In genomic region chr16:87391950-87392822, GRCh38 we compare ENCODE assay signal across 1 cellular context.
TF ChIP-seq lines count a peak whose summit lies in the region.

Gene MAP1LC3B, plus strand, starts transcription at chr16:87392336. Its CDS starts 92 bp downstream, at chr16:87392428.

TF ChIP-seq in H1, 55 proteins besides CTCF, POLR2A, EP300 and RAD21:
- TF ChIP-seq, protein P1, sequence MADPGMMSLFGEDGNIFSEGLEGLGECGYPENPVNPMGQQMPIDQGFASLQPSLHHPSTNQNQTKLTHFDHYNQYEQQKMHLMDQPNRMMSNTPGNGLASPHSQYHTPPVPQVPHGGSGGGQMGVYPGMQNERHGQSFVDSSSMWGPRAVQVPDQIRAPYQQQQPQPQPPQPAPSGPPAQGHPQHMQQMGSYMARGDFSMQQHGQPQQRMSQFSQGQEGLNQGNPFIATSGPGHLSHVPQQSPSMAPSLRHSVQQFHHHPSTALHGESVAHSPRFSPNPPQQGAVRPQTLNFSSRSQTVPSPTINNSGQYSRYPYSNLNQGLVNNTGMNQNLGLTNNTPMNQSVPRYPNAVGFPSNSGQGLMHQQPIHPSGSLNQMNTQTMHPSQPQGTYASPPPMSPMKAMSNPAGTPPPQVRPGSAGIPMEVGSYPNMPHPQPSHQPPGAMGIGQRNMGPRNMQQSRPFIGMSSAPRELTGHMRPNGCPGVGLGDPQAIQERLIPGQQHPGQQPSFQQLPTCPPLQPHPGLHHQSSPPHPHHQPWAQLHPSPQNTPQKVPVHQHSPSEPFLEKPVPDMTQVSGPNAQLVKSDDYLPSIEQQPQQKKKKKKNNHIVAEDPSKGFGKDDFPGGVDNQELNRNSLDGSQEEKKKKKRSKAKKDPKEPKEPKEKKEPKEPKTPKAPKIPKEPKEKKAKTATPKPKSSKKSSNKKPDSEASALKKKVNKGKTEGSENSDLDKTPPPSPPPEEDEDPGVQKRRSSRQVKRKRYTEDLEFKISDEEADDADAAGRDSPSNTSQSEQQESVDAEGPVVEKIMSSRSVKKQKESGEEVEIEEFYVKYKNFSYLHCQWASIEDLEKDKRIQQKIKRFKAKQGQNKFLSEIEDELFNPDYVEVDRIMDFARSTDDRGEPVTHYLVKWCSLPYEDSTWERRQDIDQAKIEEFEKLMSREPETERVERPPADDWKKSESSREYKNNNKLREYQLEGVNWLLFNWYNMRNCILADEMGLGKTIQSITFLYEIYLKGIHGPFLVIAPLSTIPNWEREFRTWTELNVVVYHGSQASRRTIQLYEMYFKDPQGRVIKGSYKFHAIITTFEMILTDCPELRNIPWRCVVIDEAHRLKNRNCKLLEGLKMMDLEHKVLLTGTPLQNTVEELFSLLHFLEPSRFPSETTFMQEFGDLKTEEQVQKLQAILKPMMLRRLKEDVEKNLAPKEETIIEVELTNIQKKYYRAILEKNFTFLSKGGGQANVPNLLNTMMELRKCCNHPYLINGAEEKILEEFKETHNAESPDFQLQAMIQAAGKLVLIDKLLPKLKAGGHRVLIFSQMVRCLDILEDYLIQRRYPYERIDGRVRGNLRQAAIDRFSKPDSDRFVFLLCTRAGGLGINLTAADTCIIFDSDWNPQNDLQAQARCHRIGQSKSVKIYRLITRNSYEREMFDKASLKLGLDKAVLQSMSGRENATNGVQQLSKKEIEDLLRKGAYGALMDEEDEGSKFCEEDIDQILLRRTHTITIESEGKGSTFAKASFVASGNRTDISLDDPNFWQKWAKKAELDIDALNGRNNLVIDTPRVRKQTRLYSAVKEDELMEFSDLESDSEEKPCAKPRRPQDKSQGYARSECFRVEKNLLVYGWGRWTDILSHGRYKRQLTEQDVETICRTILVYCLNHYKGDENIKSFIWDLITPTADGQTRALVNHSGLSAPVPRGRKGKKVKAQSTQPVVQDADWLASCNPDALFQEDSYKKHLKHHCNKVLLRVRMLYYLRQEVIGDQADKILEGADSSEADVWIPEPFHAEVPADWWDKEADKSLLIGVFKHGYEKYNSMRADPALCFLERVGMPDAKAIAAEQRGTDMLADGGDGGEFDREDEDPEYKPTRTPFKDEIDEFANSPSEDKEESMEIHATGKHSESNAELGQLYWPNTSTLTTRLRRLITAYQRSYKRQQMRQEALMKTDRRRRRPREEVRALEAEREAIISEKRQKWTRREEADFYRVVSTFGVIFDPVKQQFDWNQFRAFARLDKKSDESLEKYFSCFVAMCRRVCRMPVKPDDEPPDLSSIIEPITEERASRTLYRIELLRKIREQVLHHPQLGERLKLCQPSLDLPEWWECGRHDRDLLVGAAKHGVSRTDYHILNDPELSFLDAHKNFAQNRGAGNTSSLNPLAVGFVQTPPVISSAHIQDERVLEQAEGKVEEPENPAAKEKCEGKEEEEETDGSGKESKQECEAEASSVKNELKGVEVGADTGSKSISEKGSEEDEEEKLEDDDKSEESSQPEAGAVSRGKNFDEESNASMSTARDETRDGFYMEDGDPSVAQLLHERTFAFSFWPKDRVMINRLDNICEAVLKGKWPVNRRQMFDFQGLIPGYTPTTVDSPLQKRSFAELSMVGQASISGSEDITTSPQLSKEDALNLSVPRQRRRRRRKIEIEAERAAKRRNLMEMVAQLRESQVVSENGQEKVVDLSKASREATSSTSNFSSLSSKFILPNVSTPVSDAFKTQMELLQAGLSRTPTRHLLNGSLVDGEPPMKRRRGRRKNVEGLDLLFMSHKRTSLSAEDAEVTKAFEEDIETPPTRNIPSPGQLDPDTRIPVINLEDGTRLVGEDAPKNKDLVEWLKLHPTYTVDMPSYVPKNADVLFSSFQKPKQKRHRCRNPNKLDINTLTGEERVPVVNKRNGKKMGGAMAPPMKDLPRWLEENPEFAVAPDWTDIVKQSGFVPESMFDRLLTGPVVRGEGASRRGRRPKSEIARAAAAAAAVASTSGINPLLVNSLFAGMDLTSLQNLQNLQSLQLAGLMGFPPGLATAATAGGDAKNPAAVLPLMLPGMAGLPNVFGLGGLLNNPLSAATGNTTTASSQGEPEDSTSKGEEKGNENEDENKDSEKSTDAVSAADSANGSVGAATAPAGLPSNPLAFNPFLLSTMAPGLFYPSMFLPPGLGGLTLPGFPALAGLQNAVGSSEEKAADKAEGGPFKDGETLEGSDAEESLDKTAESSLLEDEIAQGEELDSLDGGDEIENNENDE (IDR thresholded peaks at IDR 0.05; ENCODE audit: insufficient replicate concordance, low read length): no peak
- TF ChIP-seq, protein P2, sequence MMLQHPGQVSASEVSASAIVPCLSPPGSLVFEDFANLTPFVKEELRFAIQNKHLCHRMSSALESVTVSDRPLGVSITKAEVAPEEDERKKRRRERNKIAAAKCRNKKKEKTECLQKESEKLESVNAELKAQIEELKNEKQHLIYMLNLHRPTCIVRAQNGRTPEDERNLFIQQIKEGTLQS (IDR thresholded peaks at IDR 0.05; ENCODE audit: insufficient read depth, low read depth, low read length): peak; percentile 46; the same call in 1 of the 2 replicates
- TF ChIP-seq CREB1 (IDR thresholded peaks at IDR 0.05): peak; percentile 95
- peak; percentile 87 for TF ChIP-seq EGR1 (IDR thresholded peaks at IDR 0.05; ENCODE audit: borderline replicate concordance, low read depth, low read length)
- peak; percentile 15; the same call in 1 of the 2 replicates for TF ChIP-seq RBBP5 (IDR thresholded peaks at IDR 0.05; ENCODE audit: borderline replicate concordance, low read depth, low read length)
- TF ChIP-seq KDM4A (IDR thresholded peaks at IDR 0.05; ENCODE audit: low read depth, low read length, severe bottlenecking): no peak
- no peak for TF ChIP-seq HDAC6 (IDR thresholded peaks at IDR 0.05; ENCODE audit: low read depth, low read length)
- peak; percentile 100 for TF ChIP-seq YY1 (IDR thresholded peaks at IDR 0.05; ENCODE audit: low read depth, low read length)
- TF ChIP-seq BACH1 (IDR thresholded peaks at IDR 0.05; ENCODE audit: low read length): no peak
- no peak for TF ChIP-seq ZNF274 (IDR thresholded peaks at IDR 0.05; ENCODE audit: borderline replicate concordance, extremely low read depth, low read length)
- TF ChIP-seq POLR2AphosphoS5 (IDR thresholded peaks at IDR 0.05; ENCODE audit: low read depth, low read length): peak; percentile 73
- peak; percentile 76; the same call in 1 of the 2 replicates for TF ChIP-seq SP4 (IDR thresholded peaks at IDR 0.05; ENCODE audit: low read length)
- TF ChIP-seq NRF1 (IDR thresholded peaks at IDR 0.05; ENCODE audit: low read depth, low read length): peak; percentile 97
- TF ChIP-seq TAF1 (IDR thresholded peaks at IDR 0.05; ENCODE audit: low read depth, low read length): peak; percentile 99
- TF ChIP-seq, protein P3, sequence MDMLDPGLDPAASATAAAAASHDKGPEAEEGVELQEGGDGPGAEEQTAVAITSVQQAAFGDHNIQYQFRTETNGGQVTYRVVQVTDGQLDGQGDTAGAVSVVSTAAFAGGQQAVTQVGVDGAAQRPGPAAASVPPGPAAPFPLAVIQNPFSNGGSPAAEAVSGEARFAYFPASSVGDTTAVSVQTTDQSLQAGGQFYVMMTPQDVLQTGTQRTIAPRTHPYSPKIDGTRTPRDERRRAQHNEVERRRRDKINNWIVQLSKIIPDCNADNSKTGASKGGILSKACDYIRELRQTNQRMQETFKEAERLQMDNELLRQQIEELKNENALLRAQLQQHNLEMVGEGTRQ (IDR thresholded peaks at IDR 0.05; ENCODE audit: low read length): peak; percentile 90
- peak; percentile 72 for TF ChIP-seq PHF8 (conservative IDR thresholded peaks at IDR 0.05; ENCODE audit: low read depth, low read length)
- TF ChIP-seq TAF7 (optimal IDR thresholded peaks at IDR 0.05; ENCODE audit: borderline replicate concordance, low read depth, low read length): peak; percentile 95
- no peak for TF ChIP-seq CBX8 (IDR thresholded peaks at IDR 0.05; ENCODE audit: borderline replicate concordance, low read depth, low read length)
- peak in 1 of 2 experiments; percentile 69; a peak in 1 of 4 replicates for TF ChIP-seq SIN3A (conservative IDR thresholded peaks at IDR 0.05 in 1 of 2, IDR thresholded peaks at IDR 0.05 in 1 of 2; ENCODE audit: low read depth in 1 of 2, low read length in 2 of 2)
- TF ChIP-seq SP1 (IDR thresholded peaks at IDR 0.05; ENCODE audit: low read depth, low read length): peak; percentile 86; the same call in 1 of the 2 replicates
- no peak for TF ChIP-seq CTBP2 (IDR thresholded peaks at IDR 0.05; ENCODE audit: borderline replicate concordance, insufficient read depth, insufficient read length, low read length)
- no peak for TF ChIP-seq EZH2 (IDR thresholded peaks at IDR 0.05; ENCODE audit: low read depth, low read length, severe bottlenecking)
- no peak for TF ChIP-seq KDM5A (IDR thresholded peaks at IDR 0.05; ENCODE audit: low read length)
- TF ChIP-seq, protein P4, sequence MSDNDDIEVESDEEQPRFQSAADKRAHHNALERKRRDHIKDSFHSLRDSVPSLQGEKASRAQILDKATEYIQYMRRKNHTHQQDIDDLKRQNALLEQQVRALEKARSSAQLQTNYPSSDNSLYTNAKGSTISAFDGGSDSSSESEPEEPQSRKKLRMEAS (IDR thresholded peaks at IDR 0.05): peak; percentile 79
- TF ChIP-seq TBP (IDR thresholded peaks at IDR 0.05; ENCODE audit: low read depth, low read length): peak; percentile 96
- TF ChIP-seq CHD2 (IDR thresholded peaks at IDR 0.05; ENCODE audit: low read length): 0 out of 2 replicates have a peak, but pooled peaks have one; percentile 21
- TF ChIP-seq POU5F1 (IDR thresholded peaks at IDR 0.05; ENCODE audit: low read depth, low read length): no peak
- no peak for TF ChIP-seq SAP30 (IDR thresholded peaks at IDR 0.05; ENCODE audit: insufficient read depth, insufficient replicate concordance, low read length)
- peak; percentile 45; the same call in 1 of the 2 replicates for TF ChIP-seq SIX5 (IDR thresholded peaks at IDR 0.05; ENCODE audit: low read depth, low read length)
- no peak for TF ChIP-seq CHD1 (IDR thresholded peaks at IDR 0.05; ENCODE audit: low read depth, low read length)
- TF ChIP-seq TCF12 (IDR thresholded peaks at IDR 0.05; ENCODE audit: low read depth, low read length): 0 out of 2 replicates have a peak, but pooled peaks have one; percentile 38
- no peak for TF ChIP-seq NANOG (IDR thresholded peaks at IDR 0.05; ENCODE audit: insufficient read depth, low read depth, low read length, poor library complexity, severe bottlenecking)
- TF ChIP-seq GABPA (IDR thresholded peaks at IDR 0.05; ENCODE audit: borderline replicate concordance, insufficient read depth, low read length): no peak
- TF ChIP-seq JUN (IDR thresholded peaks at IDR 0.05; ENCODE audit: low read depth, low read length): no peak
- 0 out of 2 replicates have a peak, but pooled peaks have one; percentile 59 for TF ChIP-seq GTF2F1 (IDR thresholded peaks at IDR 0.05; ENCODE audit: borderline replicate concordance, low read depth, low read length)
- no peak for TF ChIP-seq ASH2L (IDR thresholded peaks at IDR 0.05; ENCODE audit: low read length)
- no peak for TF ChIP-seq TEAD4 (IDR thresholded peaks at IDR 0.05; ENCODE audit: low read depth, low read length)
- TF ChIP-seq MAFK (IDR thresholded peaks at IDR 0.05; ENCODE audit: low read depth, low read length): no peak
